Comparison of ENCODE assay signal across 1 cellular context in the genomic region with DNA sequence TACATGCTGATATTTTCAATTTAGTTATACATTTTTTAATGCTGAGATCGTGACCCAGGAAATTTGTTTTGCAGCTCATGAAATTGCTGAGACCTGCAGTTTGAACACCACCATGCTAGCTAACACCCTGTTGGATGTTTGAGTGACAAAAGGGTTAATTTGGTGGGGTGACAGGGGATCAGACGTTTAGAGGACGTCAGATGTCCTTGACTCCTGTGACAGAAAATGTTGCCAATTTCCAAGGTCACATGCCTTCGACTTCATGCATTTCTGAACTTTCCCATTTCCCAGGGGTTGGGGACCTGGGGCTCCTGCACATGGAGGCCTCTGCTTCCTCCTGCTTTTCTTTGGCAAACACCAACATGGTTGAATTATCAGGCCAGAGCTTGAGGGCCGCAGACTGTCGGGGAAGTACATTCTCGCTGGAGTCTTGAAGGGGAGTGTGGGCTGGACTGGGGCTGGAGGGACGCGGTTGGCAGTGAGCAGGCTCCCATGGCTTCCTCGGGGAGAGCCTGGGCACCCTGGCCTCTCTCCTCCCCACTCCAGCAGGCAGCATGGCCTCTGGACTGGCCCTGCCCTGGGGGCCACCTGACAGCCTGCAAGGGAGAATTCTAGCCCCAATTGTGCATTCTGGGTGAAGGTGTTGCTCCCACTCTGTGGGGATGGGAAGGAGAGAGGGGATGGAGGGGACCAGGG.
TF ChIP-seq lines count a peak whose summit lies in the region.

No MANE protein-coding gene starts in this region.

TF ChIP-seq in HepG2, 621 proteins besides CTCF, POLR2A, EP300 and RAD21 (continued from another document and continues in another):
- TF ChIP-seq, protein P1, sequence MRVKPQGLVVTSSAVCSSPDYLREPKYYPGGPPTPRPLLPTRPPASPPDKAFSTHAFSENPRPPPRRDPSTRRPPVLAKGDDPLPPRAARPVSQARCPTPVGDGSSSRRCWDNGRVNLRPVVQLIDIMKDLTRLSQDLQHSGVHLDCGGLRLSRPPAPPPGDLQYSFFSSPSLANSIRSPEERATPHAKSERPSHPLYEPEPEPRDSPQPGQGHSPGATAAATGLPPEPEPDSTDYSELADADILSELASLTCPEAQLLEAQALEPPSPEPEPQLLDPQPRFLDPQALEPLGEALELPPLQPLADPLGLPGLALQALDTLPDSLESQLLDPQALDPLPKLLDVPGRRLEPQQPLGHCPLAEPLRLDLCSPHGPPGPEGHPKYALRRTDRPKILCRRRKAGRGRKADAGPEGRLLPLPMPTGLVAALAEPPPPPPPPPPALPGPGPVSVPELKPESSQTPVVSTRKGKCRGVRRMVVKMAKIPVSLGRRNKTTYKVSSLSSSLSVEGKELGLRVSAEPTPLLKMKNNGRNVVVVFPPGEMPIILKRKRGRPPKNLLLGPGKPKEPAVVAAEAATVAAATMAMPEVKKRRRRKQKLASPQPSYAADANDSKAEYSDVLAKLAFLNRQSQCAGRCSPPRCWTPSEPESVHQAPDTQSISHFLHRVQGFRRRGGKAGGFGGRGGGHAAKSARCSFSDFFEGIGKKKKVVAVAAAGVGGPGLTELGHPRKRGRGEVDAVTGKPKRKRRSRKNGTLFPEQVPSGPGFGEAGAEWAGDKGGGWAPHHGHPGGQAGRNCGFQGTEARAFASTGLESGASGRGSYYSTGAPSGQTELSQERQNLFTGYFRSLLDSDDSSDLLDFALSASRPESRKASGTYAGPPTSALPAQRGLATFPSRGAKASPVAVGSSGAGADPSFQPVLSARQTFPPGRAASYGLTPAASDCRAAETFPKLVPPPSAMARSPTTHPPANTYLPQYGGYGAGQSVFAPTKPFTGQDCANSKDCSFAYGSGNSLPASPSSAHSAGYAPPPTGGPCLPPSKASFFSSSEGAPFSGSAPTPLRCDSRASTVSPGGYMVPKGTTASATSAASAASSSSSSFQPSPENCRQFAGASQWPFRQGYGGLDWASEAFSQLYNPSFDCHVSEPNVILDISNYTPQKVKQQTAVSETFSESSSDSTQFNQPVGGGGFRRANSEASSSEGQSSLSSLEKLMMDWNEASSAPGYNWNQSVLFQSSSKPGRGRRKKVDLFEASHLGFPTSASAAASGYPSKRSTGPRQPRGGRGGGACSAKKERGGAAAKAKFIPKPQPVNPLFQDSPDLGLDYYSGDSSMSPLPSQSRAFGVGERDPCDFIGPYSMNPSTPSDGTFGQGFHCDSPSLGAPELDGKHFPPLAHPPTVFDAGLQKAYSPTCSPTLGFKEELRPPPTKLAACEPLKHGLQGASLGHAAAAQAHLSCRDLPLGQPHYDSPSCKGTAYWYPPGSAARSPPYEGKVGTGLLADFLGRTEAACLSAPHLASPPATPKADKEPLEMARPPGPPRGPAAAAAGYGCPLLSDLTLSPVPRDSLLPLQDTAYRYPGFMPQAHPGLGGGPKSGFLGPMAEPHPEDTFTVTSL (CRISPR knock-in tag; IDR thresholded peaks at IDR 0.05; ENCODE audit: borderline replicate concordance) = no peak
- TF ChIP-seq ZNF607 (CRISPR knock-in tag; IDR thresholded peaks at IDR 0.05; ENCODE audit: borderline replicate concordance) = no peak
- no peak for TF ChIP-seq NFYB (CRISPR knock-in tag; IDR thresholded peaks at IDR 0.05)
- 0 out of 2 replicates have a peak, but pooled peaks have one; percentile 46 for TF ChIP-seq ZNF724P (CRISPR knock-in tag; IDR thresholded peaks at IDR 0.05; ENCODE audit: borderline replicate concordance)
- TF ChIP-seq, protein P2, sequence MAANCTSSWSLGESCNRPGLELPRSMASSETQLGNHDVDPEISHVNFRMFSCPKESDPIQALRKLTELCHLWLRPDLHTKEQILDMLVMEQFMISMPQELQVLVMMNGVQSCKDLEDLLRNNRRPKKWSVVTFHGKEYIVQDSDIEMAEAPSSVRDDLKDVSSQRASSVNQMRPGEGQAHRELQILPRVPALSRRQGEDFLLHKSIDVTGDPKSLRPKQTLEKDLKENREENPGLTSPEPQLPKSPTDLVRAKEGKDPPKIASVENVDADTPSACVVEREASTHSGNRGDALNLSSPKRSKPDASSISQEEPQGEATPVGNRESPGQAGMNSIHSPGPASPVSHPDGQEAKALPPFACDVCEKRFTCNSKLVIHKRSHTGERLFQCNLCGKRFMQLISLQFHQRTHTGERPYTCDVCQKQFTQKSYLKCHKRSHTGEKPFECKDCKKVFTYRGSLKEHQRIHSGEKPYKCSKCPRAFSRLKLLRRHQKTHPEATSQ (CRISPR knock-in tag; IDR thresholded peaks at IDR 0.05; ENCODE audit: borderline replicate concordance) = no peak
- TF ChIP-seq ZNF850 (CRISPR knock-in tag; conservative IDR thresholded peaks at IDR 0.05) = no peak
- TF ChIP-seq AHR (CRISPR knock-in tag; IDR thresholded peaks at IDR 0.05) = no peak
- TF ChIP-seq TAF1 (CRISPR knock-in tag; IDR thresholded peaks at IDR 0.05) = no peak
- no peak for TF ChIP-seq ZNF282 (IDR thresholded peaks at IDR 0.05; ENCODE audit: partially characterized antibody)
- TF ChIP-seq ETV5 (CRISPR knock-in tag; IDR thresholded peaks at IDR 0.05; ENCODE audit: borderline replicate concordance) = no peak
- TF ChIP-seq KDM4B (CRISPR knock-in tag; IDR thresholded peaks at IDR 0.05) = no peak
- no peak for TF ChIP-seq TAF15 (IDR thresholded peaks at IDR 0.05; ENCODE audit: low read depth, low read length, poor library complexity, severe bottlenecking)
- TF ChIP-seq, protein P3, sequence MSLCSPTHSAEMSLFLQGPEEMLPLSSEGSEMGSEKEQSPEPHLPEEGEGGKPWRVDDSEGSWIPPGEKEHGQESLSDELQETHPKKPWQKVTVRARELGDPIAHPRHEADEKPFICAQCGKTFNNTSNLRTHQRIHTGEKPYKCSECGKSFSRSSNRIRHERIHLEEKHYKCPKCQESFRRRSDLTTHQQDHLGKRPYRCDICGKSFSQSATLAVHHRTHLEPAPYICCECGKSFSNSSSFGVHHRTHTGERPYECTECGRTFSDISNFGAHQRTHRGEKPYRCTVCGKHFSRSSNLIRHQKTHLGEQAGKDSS (CRISPR knock-in tag; IDR thresholded peaks at IDR 0.05; ENCODE audit: borderline replicate concordance, low read depth) = no peak
- peak; percentile 65 for TF ChIP-seq HOXA3 (CRISPR knock-in tag; IDR thresholded peaks at IDR 0.05)
- TF ChIP-seq, protein P4, sequence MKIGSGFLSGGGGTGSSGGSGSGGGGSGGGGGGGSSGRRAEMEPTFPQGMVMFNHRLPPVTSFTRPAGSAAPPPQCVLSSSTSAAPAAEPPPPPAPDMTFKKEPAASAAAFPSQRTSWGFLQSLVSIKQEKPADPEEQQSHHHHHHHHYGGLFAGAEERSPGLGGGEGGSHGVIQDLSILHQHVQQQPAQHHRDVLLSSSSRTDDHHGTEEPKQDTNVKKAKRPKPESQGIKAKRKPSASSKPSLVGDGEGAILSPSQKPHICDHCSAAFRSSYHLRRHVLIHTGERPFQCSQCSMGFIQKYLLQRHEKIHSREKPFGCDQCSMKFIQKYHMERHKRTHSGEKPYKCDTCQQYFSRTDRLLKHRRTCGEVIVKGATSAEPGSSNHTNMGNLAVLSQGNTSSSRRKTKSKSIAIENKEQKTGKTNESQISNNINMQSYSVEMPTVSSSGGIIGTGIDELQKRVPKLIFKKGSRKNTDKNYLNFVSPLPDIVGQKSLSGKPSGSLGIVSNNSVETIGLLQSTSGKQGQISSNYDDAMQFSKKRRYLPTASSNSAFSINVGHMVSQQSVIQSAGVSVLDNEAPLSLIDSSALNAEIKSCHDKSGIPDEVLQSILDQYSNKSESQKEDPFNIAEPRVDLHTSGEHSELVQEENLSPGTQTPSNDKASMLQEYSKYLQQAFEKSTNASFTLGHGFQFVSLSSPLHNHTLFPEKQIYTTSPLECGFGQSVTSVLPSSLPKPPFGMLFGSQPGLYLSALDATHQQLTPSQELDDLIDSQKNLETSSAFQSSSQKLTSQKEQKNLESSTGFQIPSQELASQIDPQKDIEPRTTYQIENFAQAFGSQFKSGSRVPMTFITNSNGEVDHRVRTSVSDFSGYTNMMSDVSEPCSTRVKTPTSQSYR (CRISPR knock-in tag; IDR thresholded peaks at IDR 0.05; ENCODE audit: borderline replicate concordance) = no peak
- no peak for TF ChIP-seq ZNF24 (IDR thresholded peaks at IDR 0.05)
- TF ChIP-seq, protein P5, sequence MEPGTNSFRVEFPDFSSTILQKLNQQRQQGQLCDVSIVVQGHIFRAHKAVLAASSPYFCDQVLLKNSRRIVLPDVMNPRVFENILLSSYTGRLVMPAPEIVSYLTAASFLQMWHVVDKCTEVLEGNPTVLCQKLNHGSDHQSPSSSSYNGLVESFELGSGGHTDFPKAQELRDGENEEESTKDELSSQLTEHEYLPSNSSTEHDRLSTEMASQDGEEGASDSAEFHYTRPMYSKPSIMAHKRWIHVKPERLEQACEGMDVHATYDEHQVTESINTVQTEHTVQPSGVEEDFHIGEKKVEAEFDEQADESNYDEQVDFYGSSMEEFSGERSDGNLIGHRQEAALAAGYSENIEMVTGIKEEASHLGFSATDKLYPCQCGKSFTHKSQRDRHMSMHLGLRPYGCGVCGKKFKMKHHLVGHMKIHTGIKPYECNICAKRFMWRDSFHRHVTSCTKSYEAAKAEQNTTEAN (CRISPR knock-in tag; conservative IDR thresholded peaks at IDR 0.05) = no peak
- TF ChIP-seq, protein P6, sequence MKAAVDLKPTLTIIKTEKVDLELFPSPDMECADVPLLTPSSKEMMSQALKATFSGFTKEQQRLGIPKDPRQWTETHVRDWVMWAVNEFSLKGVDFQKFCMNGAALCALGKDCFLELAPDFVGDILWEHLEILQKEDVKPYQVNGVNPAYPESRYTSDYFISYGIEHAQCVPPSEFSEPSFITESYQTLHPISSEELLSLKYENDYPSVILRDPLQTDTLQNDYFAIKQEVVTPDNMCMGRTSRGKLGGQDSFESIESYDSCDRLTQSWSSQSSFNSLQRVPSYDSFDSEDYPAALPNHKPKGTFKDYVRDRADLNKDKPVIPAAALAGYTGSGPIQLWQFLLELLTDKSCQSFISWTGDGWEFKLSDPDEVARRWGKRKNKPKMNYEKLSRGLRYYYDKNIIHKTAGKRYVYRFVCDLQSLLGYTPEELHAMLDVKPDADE (CRISPR knock-in tag; IDR thresholded peaks at IDR 0.05) = no peak
- peak; percentile 68 to 74 for TF ChIP-seq MAFK (conservative IDR thresholded peaks at IDR 0.05 in 1 of 2, IDR thresholded peaks at IDR 0.05 in 1 of 2; ENCODE audit: low read length in 2 of 2)
- TF ChIP-seq, protein P7, sequence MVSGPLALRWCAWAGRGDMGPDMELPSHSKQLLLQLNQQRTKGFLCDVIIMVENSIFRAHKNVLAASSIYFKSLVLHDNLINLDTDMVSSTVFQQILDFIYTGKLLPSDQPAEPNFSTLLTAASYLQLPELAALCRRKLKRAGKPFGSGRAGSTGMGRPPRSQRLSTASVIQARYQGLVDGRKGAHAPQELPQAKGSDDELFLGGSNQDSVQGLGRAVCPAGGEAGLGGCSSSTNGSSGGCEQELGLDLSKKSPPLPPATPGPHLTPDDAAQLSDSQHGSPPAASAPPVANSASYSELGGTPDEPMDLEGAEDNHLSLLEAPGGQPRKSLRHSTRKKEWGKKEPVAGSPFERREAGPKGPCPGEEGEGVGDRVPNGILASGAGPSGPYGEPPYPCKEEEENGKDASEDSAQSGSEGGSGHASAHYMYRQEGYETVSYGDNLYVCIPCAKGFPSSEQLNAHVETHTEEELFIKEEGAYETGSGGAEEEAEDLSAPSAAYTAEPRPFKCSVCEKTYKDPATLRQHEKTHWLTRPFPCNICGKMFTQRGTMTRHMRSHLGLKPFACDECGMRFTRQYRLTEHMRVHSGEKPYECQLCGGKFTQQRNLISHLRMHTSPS (CRISPR knock-in tag; IDR thresholded peaks at IDR 0.05; ENCODE audit: low read depth) = no peak
- TF ChIP-seq ZNF225 (CRISPR knock-in tag; IDR thresholded peaks at IDR 0.05) = no peak
- 0 out of 2 replicates have a peak, but pooled peaks have one; percentile 4 for TF ChIP-seq FOSL2 (CRISPR knock-in tag; IDR thresholded peaks at IDR 0.05)
- 0 out of 2 replicates have a peak, but pooled peaks have one; percentile 36 for TF ChIP-seq MTA1 (CRISPR knock-in tag; IDR thresholded peaks at IDR 0.05; ENCODE audit: borderline replicate concordance)
- no peak for TF ChIP-seq CCDC6 (CRISPR knock-in tag; IDR thresholded peaks at IDR 0.05)
- TF ChIP-seq ARNTL (CRISPR knock-in tag; IDR thresholded peaks at IDR 0.05) = no peak
- no peak for TF ChIP-seq NFKB2 (CRISPR knock-in tag; IDR thresholded peaks at IDR 0.05; ENCODE audit: borderline replicate concordance)
- no peak for TF ChIP-seq IRX3 (CRISPR knock-in tag; IDR thresholded peaks at IDR 0.05; ENCODE audit: borderline replicate concordance, low read depth)
- peak; percentile 48; the same call in 1 of the 2 replicates for TF ChIP-seq PPARG (CRISPR knock-in tag; conservative IDR thresholded peaks at IDR 0.05)
- no peak for TF ChIP-seq ZNF569 (CRISPR knock-in tag; IDR thresholded peaks at IDR 0.05; ENCODE audit: borderline replicate concordance)
- TF ChIP-seq MTF2 (CRISPR knock-in tag; IDR thresholded peaks at IDR 0.05; ENCODE audit: borderline replicate concordance) = no peak
- TF ChIP-seq, protein P8, sequence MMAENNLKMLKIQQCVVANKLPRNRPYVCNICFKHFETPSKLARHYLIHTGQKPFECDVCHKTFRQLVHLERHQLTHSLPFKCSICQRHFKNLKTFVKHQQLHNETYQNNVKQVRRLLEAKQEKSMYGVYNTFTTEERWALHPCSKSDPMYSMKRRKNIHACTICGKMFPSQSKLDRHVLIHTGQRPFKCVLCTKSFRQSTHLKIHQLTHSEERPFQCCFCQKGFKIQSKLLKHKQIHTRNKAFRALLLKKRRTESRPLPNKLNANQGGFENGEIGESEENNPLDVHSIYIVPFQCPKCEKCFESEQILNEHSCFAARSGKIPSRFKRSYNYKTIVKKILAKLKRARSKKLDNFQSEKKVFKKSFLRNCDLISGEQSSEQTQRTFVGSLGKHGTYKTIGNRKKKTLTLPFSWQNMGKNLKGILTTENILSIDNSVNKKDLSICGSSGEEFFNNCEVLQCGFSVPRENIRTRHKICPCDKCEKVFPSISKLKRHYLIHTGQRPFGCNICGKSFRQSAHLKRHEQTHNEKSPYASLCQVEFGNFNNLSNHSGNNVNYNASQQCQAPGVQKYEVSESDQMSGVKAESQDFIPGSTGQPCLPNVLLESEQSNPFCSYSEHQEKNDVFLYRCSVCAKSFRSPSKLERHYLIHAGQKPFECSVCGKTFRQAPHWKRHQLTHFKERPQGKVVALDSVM (CRISPR knock-in tag; IDR thresholded peaks at IDR 0.05) = no peak
- no peak for TF ChIP-seq IRF2 (CRISPR knock-in tag; IDR thresholded peaks at IDR 0.05)
- no peak for TF ChIP-seq SOX6 (IDR thresholded peaks at IDR 0.05)
- TF ChIP-seq SOX6 (CRISPR knock-in tag; IDR thresholded peaks at IDR 0.05) = peak; percentile 10; the same call in 1 of the 2 replicates
- TF ChIP-seq RFXANK (CRISPR knock-in tag; IDR thresholded peaks at IDR 0.05) = no peak
- no peak for TF ChIP-seq ZFP36L1 (CRISPR knock-in tag; IDR thresholded peaks at IDR 0.05)
- no peak for TF ChIP-seq FLYWCH1 (CRISPR knock-in tag; IDR thresholded peaks at IDR 0.05)
- TF ChIP-seq, protein P9, sequence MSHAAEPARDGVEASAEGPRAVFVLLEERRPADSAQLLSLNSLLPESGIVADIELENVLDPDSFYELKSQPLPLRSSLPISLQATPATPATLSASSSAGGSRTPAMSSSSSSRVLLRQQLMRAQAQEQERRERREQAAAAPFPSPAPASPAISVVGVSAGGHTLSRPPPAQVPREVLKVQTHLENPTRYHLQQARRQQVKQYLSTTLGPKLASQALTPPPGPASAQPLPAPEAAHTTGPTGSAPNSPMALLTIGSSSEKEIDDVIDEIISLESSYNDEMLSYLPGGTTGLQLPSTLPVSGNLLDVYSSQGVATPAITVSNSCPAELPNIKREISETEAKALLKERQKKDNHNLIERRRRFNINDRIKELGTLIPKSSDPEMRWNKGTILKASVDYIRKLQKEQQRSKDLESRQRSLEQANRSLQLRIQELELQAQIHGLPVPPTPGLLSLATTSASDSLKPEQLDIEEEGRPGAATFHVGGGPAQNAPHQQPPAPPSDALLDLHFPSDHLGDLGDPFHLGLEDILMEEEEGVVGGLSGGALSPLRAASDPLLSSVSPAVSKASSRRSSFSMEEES (CRISPR knock-in tag; IDR thresholded peaks at IDR 0.05) = 0 out of 2 replicates have a peak, but pooled peaks have one; percentile 23
